Comparison of ENCODE assay signal across 1 cellular context in the genomic region with DNA sequence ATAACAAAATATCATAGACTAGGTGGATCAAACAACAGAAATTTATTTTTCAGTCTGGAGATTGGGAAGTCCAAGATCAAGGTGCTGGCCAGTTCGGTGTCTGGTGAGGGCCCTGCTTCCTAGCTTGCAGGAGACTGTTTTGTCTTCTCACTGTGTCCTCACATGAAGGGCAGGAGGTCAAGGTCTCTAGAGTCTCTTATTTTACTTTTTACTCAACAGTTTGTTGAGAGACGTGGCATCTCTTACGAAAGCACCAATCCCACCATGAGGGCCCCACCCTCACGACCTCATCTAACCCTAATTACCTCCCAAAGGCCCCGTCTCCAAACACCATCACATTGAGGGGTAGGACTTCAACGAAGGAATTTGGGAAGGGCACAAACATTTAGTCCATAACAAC.
TF ChIP-seq lines count a peak whose summit lies in the region.

No MANE protein-coding gene starts in this region.

TF ChIP-seq in HepG2, 621 proteins besides CTCF, POLR2A, EP300 and RAD21:
- TF ChIP-seq HDAC2 (CRISPR knock-in tag; IDR thresholded peaks at IDR 0.05) (no peak), ZNF780A (CRISPR knock-in tag; IDR thresholded peaks at IDR 0.05) (no peak), ZNF580 (CRISPR knock-in tag; IDR thresholded peaks at IDR 0.05; ENCODE audit: borderline replicate concordance, low read depth) (no peak), SSRP1 (CRISPR knock-in tag; IDR thresholded peaks at IDR 0.05) (no peak), AGO1 (IDR thresholded peaks at IDR 0.05; ENCODE audit: low read depth, low read length, poor library complexity, severe bottlenecking) (no peak), GATA4 (IDR thresholded peaks at IDR 0.05; ENCODE audit: borderline replicate concordance, low read depth) (no peak), DMAP1 (CRISPR knock-in tag; IDR thresholded peaks at IDR 0.05) (0 out of 2 replicates have a peak, but pooled peaks have one; percentile 29), SMYD3 (CRISPR knock-in tag; IDR thresholded peaks at IDR 0.05) (no peak), NR2F2 (IDR thresholded peaks at IDR 0.05; ENCODE audit: borderline replicate concordance, low read depth) (0 out of 2 replicates have a peak, but pooled peaks have one; percentile 15), SCMH1 (CRISPR knock-in tag; IDR thresholded peaks at IDR 0.05; ENCODE audit: borderline replicate concordance) (no peak), NPAS2 (CRISPR knock-in tag; IDR thresholded peaks at IDR 0.05; ENCODE audit: borderline replicate concordance) (no peak), ARID5B (CRISPR knock-in tag; IDR thresholded peaks at IDR 0.05) (0 out of 2 replicates have a peak, but pooled peaks have one; percentile 10), HNRNPUL1 (IDR thresholded peaks at IDR 0.05; ENCODE audit: low read depth, low read length) (no peak), BCL6 (CRISPR knock-in tag; IDR thresholded peaks at IDR 0.05) (peak; percentile 34; the same call in 1 of the 2 replicates), RARA (CRISPR knock-in tag; IDR thresholded peaks at IDR 0.05) (peak; percentile 45; the same call in 1 of the 2 replicates), PBX3 (CRISPR knock-in tag; IDR thresholded peaks at IDR 0.05; ENCODE audit: borderline replicate concordance) (no peak), RXRB (CRISPR knock-in tag; IDR thresholded peaks at IDR 0.05; ENCODE audit: borderline replicate concordance) (0 out of 2 replicates have a peak, but pooled peaks have one; percentile 39), SOX13 (IDR thresholded peaks at IDR 0.05) (no peak), SOX13 (CRISPR knock-in tag; conservative IDR thresholded peaks at IDR 0.05 in 1 of 2, IDR thresholded peaks at IDR 0.05 in 1 of 2) (0 out of 4 replicates have a peak, but pooled peaks of 1 of the 2 experiments have one; percentile 13), PITX1 (CRISPR knock-in tag; IDR thresholded peaks at IDR 0.05) (no peak), TFDP1 (CRISPR knock-in tag; IDR thresholded peaks at IDR 0.05; ENCODE audit: borderline replicate concordance) (no peak), SMAD3 (CRISPR knock-in tag; IDR thresholded peaks at IDR 0.05) (no peak), NR2F6 (IDR thresholded peaks at IDR 0.05) (peak; percentile 69), NR2F6 (CRISPR knock-in tag; IDR thresholded peaks at IDR 0.05) (peak; percentile 71)
- TF ChIP-seq, protein P1, sequence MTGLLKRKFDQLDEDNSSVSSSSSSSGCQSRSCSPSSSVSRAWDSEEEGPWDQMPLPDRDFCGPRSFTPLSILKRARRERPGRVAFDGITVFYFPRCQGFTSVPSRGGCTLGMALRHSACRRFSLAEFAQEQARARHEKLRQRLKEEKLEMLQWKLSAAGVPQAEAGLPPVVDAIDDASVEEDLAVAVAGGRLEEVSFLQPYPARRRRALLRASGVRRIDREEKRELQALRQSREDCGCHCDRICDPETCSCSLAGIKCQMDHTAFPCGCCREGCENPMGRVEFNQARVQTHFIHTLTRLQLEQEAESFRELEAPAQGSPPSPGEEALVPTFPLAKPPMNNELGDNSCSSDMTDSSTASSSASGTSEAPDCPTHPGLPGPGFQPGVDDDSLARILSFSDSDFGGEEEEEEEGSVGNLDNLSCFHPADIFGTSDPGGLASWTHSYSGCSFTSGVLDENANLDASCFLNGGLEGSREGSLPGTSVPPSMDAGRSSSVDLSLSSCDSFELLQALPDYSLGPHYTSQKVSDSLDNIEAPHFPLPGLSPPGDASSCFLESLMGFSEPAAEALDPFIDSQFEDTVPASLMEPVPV (CRISPR knock-in tag; IDR thresholded peaks at IDR 0.05), result no peak
- TF ChIP-seq, protein P2, sequence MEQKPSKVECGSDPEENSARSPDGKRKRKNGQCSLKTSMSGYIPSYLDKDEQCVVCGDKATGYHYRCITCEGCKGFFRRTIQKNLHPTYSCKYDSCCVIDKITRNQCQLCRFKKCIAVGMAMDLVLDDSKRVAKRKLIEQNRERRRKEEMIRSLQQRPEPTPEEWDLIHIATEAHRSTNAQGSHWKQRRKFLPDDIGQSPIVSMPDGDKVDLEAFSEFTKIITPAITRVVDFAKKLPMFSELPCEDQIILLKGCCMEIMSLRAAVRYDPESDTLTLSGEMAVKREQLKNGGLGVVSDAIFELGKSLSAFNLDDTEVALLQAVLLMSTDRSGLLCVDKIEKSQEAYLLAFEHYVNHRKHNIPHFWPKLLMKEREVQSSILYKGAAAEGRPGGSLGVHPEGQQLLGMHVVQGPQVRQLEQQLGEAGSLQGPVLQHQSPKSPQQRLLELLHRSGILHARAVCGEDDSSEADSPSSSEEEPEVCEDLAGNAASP (CRISPR knock-in tag; IDR thresholded peaks at IDR 0.05; ENCODE audit: borderline replicate concordance), result peak; percentile 88; the same call in 1 of the 2 replicates
- TF ChIP-seq, protein P3, sequence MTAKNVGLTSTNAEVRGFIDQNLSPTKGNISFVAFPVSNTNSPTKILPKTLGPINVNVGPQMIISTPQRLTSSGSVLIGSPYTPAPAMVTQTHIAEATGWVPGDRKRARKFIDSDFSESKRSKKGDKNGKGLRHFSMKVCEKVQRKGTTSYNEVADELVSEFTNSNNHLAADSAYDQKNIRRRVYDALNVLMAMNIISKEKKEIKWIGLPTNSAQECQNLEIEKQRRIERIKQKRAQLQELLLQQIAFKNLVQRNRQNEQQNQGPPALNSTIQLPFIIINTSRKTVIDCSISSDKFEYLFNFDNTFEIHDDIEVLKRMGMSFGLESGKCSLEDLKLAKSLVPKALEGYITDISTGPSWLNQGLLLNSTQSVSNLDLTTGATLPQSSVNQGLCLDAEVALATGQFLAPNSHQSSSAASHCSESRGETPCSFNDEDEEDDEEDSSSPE (CRISPR knock-in tag; IDR thresholded peaks at IDR 0.05), result no peak
